In genomic region chr1:101122452-101123166, GRCh38 we compare ENCODE assay signal across 8 cellular contexts.
A peak's percentile ranks its signal among the peaks of the same experiment; 100 is the strongest.
DNase-seq lines count a peak whose midpoint lies in the region; ATAC-seq, FAIRE-seq and TF ChIP-seq lines count a peak whose summit lies in the region.

No MANE protein-coding gene starts in this region.

- no peak overlapping the region for H3K4me2 ChIP-seq in DND-41 (ENCODE audit: insufficient read depth, low read length)

- DNase-seq in DND-41: no peak
- peak; percentile 8 for DNase-seq in GM19240 (ENCODE audit: insufficient read length, low spot score)
- DNase-seq in activated CD8-positive, alpha-beta T cell treated with anti-CD3 and anti-CD28 coated beads, Interleukin-2, amount 10 ng/mL, durations not matched to agents 7 days and 5 days: peak; percentile 78
- DNase-seq in NCI-H526 (lab: John Stamatoyannopoulos, UW): no peak
- DNase-seq in caudate nucleus (lab: John Stamatoyannopoulos, UW): no peak
- DNase-seq in left lung: no peak
- no peak for DNase-seq in HTR-8/SVneo (ENCODE audit: insufficient read length, low spot score)

- POLR2A ChIA-PET in activated CD8-positive, alpha-beta T cell treated with anti-CD3 and anti-CD28 coated beads, Interleukin-2, amount 10 ng/mL, durations not matched to agents 7 days and 5 days (lab: Charles Lee): interaction anchor here (0.7 to 2.3 kb wide), 6 partner anchors 10 to 116 kb away, joined by 3 to 9 read pairs (median 4); partner anchors contain the start of gene S1PR1

- H3K4me1 Mint-ChIP-seq in activated CD8-positive, alpha-beta T cell treated with anti-CD3 and anti-CD28 coated beads, Interleukin-2, amount 10 ng/mL, durations not matched to agents 7 days and 5 days (ENCODE audit: low read depth): peaks cover 71% of the 10 kb centered on the region

- ATAC-seq in DND-41 (ENCODE audit: insufficient read depth, low read depth): peak; percentile 84
- ATAC-seq in HG03025 (IDR thresholded peaks at IDR 0.05; ENCODE audit: low FRiP score, unreplicated experiment): peak; percentile 90
- peak; percentile 65 for ATAC-seq in activated CD8-positive, alpha-beta T cell treated with anti-CD3 and anti-CD28 coated beads, Interleukin-2, amount 10 ng/mL, durations not matched to agents 7 days and 5 days
- ATAC-seq in left lung: no peak

- TF ChIP-seq CTCF in DND-41 (IDR thresholded peaks at IDR 0.05; ENCODE audit: borderline replicate concordance, extremely low read depth, low read length, poor library complexity, severe bottlenecking) (no peak), left lung (IDR thresholded peaks at IDR 0.05) (no peak)

- no peak overlapping the region for H2AFZ ChIP-seq in DND-41 (ENCODE audit: low read depth, low read length)

- H3K36me3 Mint-ChIP-seq in activated CD8-positive, alpha-beta T cell treated with anti-CD3 and anti-CD28 coated beads, Interleukin-2, amount 10 ng/mL, durations not matched to agents 7 days and 5 days (ENCODE audit: low read depth): peaks cover 34% of the 10 kb centered on the region

- H3K9ac ChIP-seq in DND-41 (ENCODE audit: low read depth, low read length): no peak overlapping the region

- H4K20me1 ChIP-seq in DND-41 (ENCODE audit: insufficient read depth, low read length): no peaks in the 10 kb centered on the region

- CTCF ChIA-PET in activated CD8-positive, alpha-beta T cell treated with anti-CD3 and anti-CD28 coated beads, Interleukin-2, amount 10 ng/mL, durations not matched to agents 7 days and 5 days (lab: Charles Lee): interaction anchor here (0.7 to 3.7 kb wide), 11 partner anchors 8 to 187 kb away, joined by 3 to 17 read pairs (median 4); no protein-coding TSS in a partner anchor

- H3K4me3 ChIP-seq in DND-41 (ENCODE audit: low read depth in 1 of 2, low read length in 2 of 2) (no peak overlapping the region), left lung (no peak overlapping the region)

- H3K79me2 ChIP-seq in DND-41 (ENCODE audit: insufficient read depth, low read length): no peaks in the 10 kb centered on the region

- H3K27me3 ChIP-seq in DND-41 (ENCODE audit: insufficient read depth, low read length, poor library complexity): no peaks in the 10 kb centered on the region
- no peaks in the 10 kb centered on the region for H3K27me3 ChIP-seq in left lung

- H3K4me1 ChIP-seq in DND-41 (ENCODE audit: insufficient read depth, low read length) (peaks cover 29% of the 10 kb centered on the region), left lung (no peaks in the 10 kb centered on the region)

- H3K36me3 ChIP-seq in DND-41 (ENCODE audit: insufficient read depth, low read length) (no peaks in the 10 kb centered on the region), left lung (no peaks in the 10 kb centered on the region)

- no peak for FAIRE-seq in HTR-8/SVneo (lab: Jason Lieb, UNC)

- H3K27ac Mint-ChIP-seq in activated CD8-positive, alpha-beta T cell treated with anti-CD3 and anti-CD28 coated beads, Interleukin-2, amount 10 ng/mL, durations not matched to agents 7 days and 5 days: peak overlapping the region; percentile 82

- peaks cover 6% of the 10 kb centered on the region for H3K9me3 Mint-ChIP-seq in activated CD8-positive, alpha-beta T cell treated with anti-CD3 and anti-CD28 coated beads, Interleukin-2, amount 10 ng/mL, durations not matched to agents 7 days and 5 days (ENCODE audit: insufficient read depth)

- no peak overlapping the region for H3K27ac ChIP-seq in DND-41 (ENCODE audit: low read length)
- H3K27ac ChIP-seq in caudate nucleus (ENCODE audit: low read depth, low read length): no peak overlapping the region
- no peak overlapping the region for H3K27ac ChIP-seq in left lung

- intact Hi-C loops in left lung (cut with DNase I): no loop called here

- no peaks in the 10 kb centered on the region for H3K9me3 ChIP-seq in DND-41 (ENCODE audit: insufficient read depth, low read length, severe bottlenecking)
- no peaks in the 10 kb centered on the region for H3K9me3 ChIP-seq in left lung

- no peaks in the 10 kb centered on the region for H3K27me3 Mint-ChIP-seq in activated CD8-positive, alpha-beta T cell treated with anti-CD3 and anti-CD28 coated beads, Interleukin-2, amount 10 ng/mL, durations not matched to agents 7 days and 5 days (ENCODE audit: low read depth)

- peak overlapping the region; percentile 50 for H3K4me3 Mint-ChIP-seq in activated CD8-positive, alpha-beta T cell treated with anti-CD3 and anti-CD28 coated beads, Interleukin-2, amount 10 ng/mL, durations not matched to agents 7 days and 5 days

Comparison
In these comparisons a context has a peak if more than half of its experiments do, and no peak if none do; other contexts are left out.
1. DNase-seq: peak in GM19240 (single experiment) and activated CD8-positive, alpha-beta T cell treated with anti-CD3 and anti-CD28 coated beads, Interleukin-2, amount 10 ng/mL, durations not matched to agents 7 days and 5 days (single experiment); none in DND-41 (single experiment), NCI-H526 (0 of 2), caudate nucleus (0 of 61), left lung (0 of 2) and HTR-8/SVneo (single experiment).